In the genomic region with DNA sequence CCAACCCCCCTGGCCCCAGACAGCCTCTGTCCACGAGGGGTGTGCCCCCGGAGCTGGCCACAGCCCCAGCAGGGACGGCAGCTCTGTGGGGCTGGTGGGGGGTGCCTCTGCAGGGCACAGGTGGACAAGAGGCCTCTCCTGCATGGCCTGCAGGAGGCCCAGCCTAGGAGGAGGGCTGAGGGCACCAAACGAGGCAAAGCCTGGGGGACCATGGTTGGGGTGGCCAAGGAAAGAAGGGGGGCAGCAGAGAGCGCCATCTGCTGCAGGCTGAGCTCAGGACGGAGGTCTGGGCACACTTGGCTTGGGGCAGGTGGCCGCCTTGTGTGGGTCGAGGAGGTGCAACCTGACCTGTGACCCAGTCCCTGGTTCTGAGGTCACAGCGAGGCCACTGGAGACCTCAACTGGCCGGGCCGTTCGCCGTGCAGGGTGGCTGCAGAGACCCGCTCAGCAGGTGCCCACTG, we compare ENCODE assay signal across 1 cellular context.
TF ChIP-seq lines count a peak whose summit lies in the region.

No MANE protein-coding gene starts in this region.

TF ChIP-seq in HepG2, 621 proteins besides CTCF, POLR2A, EP300 and RAD21 (continues in another document):
- TF ChIP-seq ZBTB20 (CRISPR knock-in tag; IDR thresholded peaks at IDR 0.05; ENCODE audit: borderline replicate concordance, low read depth) (no peak), ELF1 (CRISPR knock-in tag; IDR thresholded peaks at IDR 0.05) (no peak), NR1H2 (CRISPR knock-in tag; IDR thresholded peaks at IDR 0.05; ENCODE audit: borderline replicate concordance, low read depth) (no peak), XRCC5 (optimal IDR thresholded peaks at IDR 0.05; ENCODE audit: low read length) (peak; percentile 21), MYC (CRISPR knock-in tag; IDR thresholded peaks at IDR 0.05; ENCODE audit: borderline replicate concordance) (peak; percentile 35; the same call in 1 of the 2 replicates), DR1 (CRISPR knock-in tag; IDR thresholded peaks at IDR 0.05) (no peak), ZSCAN21 (CRISPR knock-in tag; IDR thresholded peaks at IDR 0.05; ENCODE audit: borderline replicate concordance) (0 out of 2 replicates have a peak, but pooled peaks have one; percentile 16), MTF1 (CRISPR knock-in tag; IDR thresholded peaks at IDR 0.05) (no peak), TCF7 (IDR thresholded peaks at IDR 0.05; ENCODE audit: low read depth) (no peak), ZNF547 (CRISPR knock-in tag; IDR thresholded peaks at IDR 0.05) (no peak), RCOR2 (CRISPR knock-in tag; IDR thresholded peaks at IDR 0.05) (no peak), ZBTB7A (CRISPR knock-in tag; IDR thresholded peaks at IDR 0.05) (0 out of 2 replicates have a peak, but pooled peaks have one; percentile 34), NRL (CRISPR knock-in tag; IDR thresholded peaks at IDR 0.05; ENCODE audit: borderline replicate concordance) (no peak), IRF2 (CRISPR knock-in tag; IDR thresholded peaks at IDR 0.05) (no peak), GABPA (IDR thresholded peaks at IDR 0.05; ENCODE audit: low read depth, low read length) (no peak), GABPA (CRISPR knock-in tag; IDR thresholded peaks at IDR 0.05; ENCODE audit: low read depth) (no peak), POLR2AphosphoS5 (IDR thresholded peaks at IDR 0.05; ENCODE audit: low read depth, low read length) (no peak), PPARG (CRISPR knock-in tag; conservative IDR thresholded peaks at IDR 0.05) (0 out of 2 replicates have a peak, but pooled peaks have one; percentile 16), ZNF790 (CRISPR knock-in tag; IDR thresholded peaks at IDR 0.05; ENCODE audit: borderline replicate concordance) (no peak), ATF1 (CRISPR knock-in tag; IDR thresholded peaks at IDR 0.05) (no peak), THYN1 (CRISPR knock-in tag; IDR thresholded peaks at IDR 0.05; ENCODE audit: borderline replicate concordance, low read depth) (no peak), ZNF10 (CRISPR knock-in tag; IDR thresholded peaks at IDR 0.05; ENCODE audit: borderline replicate concordance, low read depth) (no peak), RARA (CRISPR knock-in tag; IDR thresholded peaks at IDR 0.05) (peak; percentile 28; the same call in 1 of the 2 replicates), MXI1 (IDR thresholded peaks at IDR 0.05; ENCODE audit: borderline replicate concordance, low read depth, low read length) (no peak), PRPF4 (IDR thresholded peaks at IDR 0.05; ENCODE audit: low read depth, low read length, poor library complexity, severe bottlenecking) (no peak), ZNF282 (IDR thresholded peaks at IDR 0.05; ENCODE audit: partially characterized antibody) (no peak), STAG1 (CRISPR knock-in tag; IDR thresholded peaks at IDR 0.05) (peak; percentile 38), ZNF501 (CRISPR knock-in tag; IDR thresholded peaks at IDR 0.05) (no peak), ZNF615 (CRISPR knock-in tag; IDR thresholded peaks at IDR 0.05; ENCODE audit: borderline replicate concordance) (no peak), SUZ12 (IDR thresholded peaks at IDR 0.05; ENCODE audit: low read depth, low read length) (no peak), ZBTB1 (CRISPR knock-in tag; IDR thresholded peaks at IDR 0.05; ENCODE audit: borderline replicate concordance) (no peak), ZNF652 (CRISPR knock-in tag; IDR thresholded peaks at IDR 0.05; ENCODE audit: borderline replicate concordance, low read depth) (no peak), RXRA (CRISPR knock-in tag; IDR thresholded peaks at IDR 0.05) (peak; percentile 44; the same call in 1 of the 2 replicates)
- TF ChIP-seq, protein P1, sequence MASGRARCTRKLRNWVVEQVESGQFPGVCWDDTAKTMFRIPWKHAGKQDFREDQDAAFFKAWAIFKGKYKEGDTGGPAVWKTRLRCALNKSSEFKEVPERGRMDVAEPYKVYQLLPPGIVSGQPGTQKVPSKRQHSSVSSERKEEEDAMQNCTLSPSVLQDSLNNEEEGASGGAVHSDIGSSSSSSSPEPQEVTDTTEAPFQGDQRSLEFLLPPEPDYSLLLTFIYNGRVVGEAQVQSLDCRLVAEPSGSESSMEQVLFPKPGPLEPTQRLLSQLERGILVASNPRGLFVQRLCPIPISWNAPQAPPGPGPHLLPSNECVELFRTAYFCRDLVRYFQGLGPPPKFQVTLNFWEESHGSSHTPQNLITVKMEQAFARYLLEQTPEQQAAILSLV (CRISPR knock-in tag; IDR thresholded peaks at IDR 0.05; ENCODE audit: borderline replicate concordance), result 0 out of 2 replicates have a peak, but pooled peaks have one; percentile 45
- TF ChIP-seq, protein P2, sequence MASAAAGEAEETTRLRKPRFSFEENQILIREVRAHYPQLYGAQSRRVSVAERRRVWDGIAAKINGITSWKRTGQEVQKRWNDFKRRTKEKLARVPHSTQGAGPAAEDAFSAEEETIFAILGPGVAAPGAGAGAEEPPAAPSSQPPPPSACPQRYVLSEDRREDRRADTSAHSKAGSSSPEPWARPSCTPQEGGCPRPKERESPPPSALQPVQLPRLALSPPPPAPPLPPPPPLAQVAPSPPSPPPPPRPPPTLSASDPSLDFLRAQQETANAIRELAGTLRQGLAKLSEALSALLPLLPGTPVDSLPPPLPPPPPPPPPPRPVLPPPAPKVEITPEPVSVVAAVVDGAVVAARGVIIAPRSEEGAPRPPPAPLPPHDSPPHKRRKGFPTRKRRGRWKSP (CRISPR knock-in tag; IDR thresholded peaks at IDR 0.05), result no peak
- TF ChIP-seq, protein P3, sequence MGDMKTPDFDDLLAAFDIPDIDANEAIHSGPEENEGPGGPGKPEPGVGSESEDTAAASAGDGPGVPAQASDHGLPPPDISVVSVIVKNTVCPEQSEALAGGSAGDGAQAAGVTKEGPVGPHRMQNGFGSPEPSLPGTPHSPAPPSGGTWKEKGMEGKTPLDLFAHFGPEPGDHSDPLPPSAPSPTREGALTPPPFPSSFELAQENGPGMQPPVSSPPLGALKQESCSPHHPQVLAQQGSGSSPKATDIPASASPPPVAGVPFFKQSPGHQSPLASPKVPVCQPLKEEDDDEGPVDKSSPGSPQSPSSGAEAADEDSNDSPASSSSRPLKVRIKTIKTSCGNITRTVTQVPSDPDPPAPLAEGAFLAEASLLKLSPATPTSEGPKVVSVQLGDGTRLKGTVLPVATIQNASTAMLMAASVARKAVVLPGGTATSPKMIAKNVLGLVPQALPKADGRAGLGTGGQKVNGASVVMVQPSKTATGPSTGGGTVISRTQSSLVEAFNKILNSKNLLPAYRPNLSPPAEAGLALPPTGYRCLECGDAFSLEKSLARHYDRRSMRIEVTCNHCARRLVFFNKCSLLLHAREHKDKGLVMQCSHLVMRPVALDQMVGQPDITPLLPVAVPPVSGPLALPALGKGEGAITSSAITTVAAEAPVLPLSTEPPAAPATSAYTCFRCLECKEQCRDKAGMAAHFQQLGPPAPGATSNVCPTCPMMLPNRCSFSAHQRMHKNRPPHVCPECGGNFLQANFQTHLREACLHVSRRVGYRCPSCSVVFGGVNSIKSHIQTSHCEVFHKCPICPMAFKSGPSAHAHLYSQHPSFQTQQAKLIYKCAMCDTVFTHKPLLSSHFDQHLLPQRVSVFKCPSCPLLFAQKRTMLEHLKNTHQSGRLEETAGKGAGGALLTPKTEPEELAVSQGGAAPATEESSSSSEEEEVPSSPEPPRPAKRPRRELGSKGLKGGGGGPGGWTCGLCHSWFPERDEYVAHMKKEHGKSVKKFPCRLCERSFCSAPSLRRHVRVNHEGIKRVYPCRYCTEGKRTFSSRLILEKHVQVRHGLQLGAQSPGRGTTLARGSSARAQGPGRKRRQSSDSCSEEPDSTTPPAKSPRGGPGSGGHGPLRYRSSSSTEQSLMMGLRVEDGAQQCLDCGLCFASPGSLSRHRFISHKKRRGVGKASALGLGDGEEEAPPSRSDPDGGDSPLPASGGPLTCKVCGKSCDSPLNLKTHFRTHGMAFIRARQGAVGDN (CRISPR knock-in tag; IDR thresholded peaks at IDR 0.05), result 0 out of 2 replicates have a peak, but pooled peaks have one; percentile 35
- TF ChIP-seq, protein P4, sequence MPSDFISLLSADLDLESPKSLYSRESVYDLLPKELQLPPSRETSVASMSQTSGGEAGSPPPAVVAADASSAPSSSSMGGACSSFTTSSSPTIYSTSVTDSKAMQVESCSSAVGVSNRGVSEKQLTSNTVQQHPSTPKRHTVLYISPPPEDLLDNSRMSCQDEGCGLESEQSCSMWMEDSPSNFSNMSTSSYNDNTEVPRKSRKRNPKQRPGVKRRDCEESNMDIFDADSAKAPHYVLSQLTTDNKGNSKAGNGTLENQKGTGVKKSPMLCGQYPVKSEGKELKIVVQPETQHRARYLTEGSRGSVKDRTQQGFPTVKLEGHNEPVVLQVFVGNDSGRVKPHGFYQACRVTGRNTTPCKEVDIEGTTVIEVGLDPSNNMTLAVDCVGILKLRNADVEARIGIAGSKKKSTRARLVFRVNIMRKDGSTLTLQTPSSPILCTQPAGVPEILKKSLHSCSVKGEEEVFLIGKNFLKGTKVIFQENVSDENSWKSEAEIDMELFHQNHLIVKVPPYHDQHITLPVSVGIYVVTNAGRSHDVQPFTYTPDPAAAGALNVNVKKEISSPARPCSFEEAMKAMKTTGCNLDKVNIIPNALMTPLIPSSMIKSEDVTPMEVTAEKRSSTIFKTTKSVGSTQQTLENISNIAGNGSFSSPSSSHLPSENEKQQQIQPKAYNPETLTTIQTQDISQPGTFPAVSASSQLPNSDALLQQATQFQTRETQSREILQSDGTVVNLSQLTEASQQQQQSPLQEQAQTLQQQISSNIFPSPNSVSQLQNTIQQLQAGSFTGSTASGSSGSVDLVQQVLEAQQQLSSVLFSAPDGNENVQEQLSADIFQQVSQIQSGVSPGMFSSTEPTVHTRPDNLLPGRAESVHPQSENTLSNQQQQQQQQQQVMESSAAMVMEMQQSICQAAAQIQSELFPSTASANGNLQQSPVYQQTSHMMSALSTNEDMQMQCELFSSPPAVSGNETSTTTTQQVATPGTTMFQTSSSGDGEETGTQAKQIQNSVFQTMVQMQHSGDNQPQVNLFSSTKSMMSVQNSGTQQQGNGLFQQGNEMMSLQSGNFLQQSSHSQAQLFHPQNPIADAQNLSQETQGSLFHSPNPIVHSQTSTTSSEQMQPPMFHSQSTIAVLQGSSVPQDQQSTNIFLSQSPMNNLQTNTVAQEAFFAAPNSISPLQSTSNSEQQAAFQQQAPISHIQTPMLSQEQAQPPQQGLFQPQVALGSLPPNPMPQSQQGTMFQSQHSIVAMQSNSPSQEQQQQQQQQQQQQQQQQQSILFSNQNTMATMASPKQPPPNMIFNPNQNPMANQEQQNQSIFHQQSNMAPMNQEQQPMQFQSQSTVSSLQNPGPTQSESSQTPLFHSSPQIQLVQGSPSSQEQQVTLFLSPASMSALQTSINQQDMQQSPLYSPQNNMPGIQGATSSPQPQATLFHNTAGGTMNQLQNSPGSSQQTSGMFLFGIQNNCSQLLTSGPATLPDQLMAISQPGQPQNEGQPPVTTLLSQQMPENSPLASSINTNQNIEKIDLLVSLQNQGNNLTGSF (CRISPR knock-in tag; IDR thresholded peaks at IDR 0.05), result no peak
- TF ChIP-seq, protein P5, sequence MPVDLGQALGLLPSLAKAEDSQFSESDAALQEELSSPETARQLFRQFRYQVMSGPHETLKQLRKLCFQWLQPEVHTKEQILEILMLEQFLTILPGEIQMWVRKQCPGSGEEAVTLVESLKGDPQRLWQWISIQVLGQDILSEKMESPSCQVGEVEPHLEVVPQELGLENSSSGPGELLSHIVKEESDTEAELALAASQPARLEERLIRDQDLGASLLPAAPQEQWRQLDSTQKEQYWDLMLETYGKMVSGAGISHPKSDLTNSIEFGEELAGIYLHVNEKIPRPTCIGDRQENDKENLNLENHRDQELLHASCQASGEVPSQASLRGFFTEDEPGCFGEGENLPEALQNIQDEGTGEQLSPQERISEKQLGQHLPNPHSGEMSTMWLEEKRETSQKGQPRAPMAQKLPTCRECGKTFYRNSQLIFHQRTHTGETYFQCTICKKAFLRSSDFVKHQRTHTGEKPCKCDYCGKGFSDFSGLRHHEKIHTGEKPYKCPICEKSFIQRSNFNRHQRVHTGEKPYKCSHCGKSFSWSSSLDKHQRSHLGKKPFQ (CRISPR knock-in tag; IDR thresholded peaks at IDR 0.05; ENCODE audit: insufficient replicate concordance), result no peak
- TF ChIP-seq, protein P6, sequence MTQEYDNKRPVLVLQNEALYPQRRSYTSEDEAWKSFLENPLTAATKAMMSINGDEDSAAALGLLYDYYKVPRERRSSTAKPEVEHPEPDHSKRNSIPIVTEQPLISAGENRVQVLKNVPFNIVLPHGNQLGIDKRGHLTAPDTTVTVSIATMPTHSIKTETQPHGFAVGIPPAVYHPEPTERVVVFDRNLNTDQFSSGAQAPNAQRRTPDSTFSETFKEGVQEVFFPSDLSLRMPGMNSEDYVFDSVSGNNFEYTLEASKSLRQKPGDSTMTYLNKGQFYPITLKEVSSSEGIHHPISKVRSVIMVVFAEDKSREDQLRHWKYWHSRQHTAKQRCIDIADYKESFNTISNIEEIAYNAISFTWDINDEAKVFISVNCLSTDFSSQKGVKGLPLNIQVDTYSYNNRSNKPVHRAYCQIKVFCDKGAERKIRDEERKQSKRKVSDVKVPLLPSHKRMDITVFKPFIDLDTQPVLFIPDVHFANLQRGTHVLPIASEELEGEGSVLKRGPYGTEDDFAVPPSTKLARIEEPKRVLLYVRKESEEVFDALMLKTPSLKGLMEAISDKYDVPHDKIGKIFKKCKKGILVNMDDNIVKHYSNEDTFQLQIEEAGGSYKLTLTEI (CRISPR knock-in tag; conservative IDR thresholded peaks at IDR 0.05), result no peak
- TF ChIP-seq, protein P7, sequence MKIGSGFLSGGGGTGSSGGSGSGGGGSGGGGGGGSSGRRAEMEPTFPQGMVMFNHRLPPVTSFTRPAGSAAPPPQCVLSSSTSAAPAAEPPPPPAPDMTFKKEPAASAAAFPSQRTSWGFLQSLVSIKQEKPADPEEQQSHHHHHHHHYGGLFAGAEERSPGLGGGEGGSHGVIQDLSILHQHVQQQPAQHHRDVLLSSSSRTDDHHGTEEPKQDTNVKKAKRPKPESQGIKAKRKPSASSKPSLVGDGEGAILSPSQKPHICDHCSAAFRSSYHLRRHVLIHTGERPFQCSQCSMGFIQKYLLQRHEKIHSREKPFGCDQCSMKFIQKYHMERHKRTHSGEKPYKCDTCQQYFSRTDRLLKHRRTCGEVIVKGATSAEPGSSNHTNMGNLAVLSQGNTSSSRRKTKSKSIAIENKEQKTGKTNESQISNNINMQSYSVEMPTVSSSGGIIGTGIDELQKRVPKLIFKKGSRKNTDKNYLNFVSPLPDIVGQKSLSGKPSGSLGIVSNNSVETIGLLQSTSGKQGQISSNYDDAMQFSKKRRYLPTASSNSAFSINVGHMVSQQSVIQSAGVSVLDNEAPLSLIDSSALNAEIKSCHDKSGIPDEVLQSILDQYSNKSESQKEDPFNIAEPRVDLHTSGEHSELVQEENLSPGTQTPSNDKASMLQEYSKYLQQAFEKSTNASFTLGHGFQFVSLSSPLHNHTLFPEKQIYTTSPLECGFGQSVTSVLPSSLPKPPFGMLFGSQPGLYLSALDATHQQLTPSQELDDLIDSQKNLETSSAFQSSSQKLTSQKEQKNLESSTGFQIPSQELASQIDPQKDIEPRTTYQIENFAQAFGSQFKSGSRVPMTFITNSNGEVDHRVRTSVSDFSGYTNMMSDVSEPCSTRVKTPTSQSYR (CRISPR knock-in tag; IDR thresholded peaks at IDR 0.05; ENCODE audit: borderline replicate concordance), result no peak
- TF ChIP-seq, protein P8, sequence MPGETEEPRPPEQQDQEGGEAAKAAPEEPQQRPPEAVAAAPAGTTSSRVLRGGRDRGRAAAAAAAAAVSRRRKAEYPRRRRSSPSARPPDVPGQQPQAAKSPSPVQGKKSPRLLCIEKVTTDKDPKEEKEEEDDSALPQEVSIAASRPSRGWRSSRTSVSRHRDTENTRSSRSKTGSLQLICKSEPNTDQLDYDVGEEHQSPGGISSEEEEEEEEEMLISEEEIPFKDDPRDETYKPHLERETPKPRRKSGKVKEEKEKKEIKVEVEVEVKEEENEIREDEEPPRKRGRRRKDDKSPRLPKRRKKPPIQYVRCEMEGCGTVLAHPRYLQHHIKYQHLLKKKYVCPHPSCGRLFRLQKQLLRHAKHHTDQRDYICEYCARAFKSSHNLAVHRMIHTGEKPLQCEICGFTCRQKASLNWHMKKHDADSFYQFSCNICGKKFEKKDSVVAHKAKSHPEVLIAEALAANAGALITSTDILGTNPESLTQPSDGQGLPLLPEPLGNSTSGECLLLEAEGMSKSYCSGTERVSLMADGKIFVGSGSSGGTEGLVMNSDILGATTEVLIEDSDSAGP (CRISPR knock-in tag; IDR thresholded peaks at IDR 0.05; ENCODE audit: borderline replicate concordance), result peak; percentile 25; the same call in 1 of the 2 replicates
